8 cellular contexts compared by ENCODE assay signal in the genomic region with DNA sequence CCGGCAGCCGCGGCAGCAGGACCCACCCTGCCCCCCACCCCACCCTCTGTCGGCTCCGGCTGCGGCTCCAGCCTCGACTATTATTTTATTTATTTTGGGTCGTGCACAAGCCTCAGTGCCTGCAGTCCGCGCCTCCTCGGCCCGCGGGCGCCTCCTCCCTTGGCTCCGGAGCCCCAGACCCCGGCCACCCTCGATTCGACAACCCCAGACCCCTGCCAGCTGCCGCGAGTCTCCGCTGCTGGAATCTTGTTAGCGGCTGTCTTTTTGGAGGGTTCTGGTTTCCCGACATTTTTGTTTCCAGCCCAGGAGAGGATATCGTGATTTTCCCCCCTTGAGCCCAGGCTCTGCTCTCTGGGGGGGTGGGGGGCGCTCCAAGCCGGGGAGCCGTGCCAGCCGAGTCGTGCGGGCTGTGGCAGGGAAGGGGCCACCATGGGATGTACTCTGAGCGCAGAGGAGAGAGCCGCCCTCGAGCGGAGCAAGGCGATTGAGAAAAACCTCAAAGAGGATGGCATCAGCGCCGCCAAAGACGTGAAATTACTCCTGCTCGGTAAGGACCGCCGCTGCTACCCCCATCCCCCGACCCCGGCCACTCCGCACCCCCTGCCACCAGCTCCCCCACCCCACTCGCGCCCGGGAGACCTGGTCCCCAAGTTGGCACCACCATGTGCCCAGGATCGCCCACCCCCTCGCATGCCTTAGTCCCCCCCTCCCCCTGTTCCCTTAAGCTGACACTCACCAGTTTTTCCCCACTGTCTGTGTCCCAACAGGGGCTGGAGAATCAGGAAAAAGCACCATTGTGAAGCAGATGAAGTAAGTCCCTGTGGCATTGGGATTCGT. TPM values are rescaled to one million over a fixed set of nuclear protein-coding genes. Genes with fewer than 3 reads are reported as not detected.
DNase-seq lines count a peak whose midpoint lies in the region; ATAC-seq and TF ChIP-seq lines count a peak whose summit lies in the region.

No MANE protein-coding gene starts in this region.

- intact Hi-C loops in MCF 10A (cut with micrococcal nuclease) (loop anchor here (5.0 kb wide), 1 partner anchor 125 kb away; no protein-coding TSS in a partner anchor), uterus (cut with DNase I; ENCODE audit: low total_unique reads) (no loop called here)

- H3K36me3 Mint-ChIP-seq in activated naive CD4-positive, alpha-beta T cell treated with anti-CD3 and anti-CD28 coated beads, Interleukin-2, amount 50 U/mL, for 72 hours: peaks cover 0 to 7% of the 10 kb centered on the region in 2 donors
- no peaks in the 10 kb centered on the region for H3K36me3 Mint-ChIP-seq in MCF 10A (ENCODE audit: insufficient read depth, unreplicated experiment)

- no peaks in the 10 kb centered on the region for H3K9me3 ChIP-seq in uterus

- peaks cover 0 to 10% of the 10 kb centered on the region in 2 donors for H3K4me1 ChIP-seq in uterus

- no peaks in the 10 kb centered on the region for H3K36me3 ChIP-seq in uterus

- BruUV-seq in MCF 10A (replicated peaks; lab: Mats Ljungman, UMichigan): no TSS peak

- H3K27ac Mint-ChIP-seq in activated naive CD4-positive, alpha-beta T cell treated with anti-CD3 and anti-CD28 coated beads, Interleukin-2, amount 50 U/mL, for 72 hours: no peak overlapping the region
- H3K27ac Mint-ChIP-seq in MCF 10A (ENCODE audit: low read depth, unreplicated experiment): no peak overlapping the region

- no peak for TF ChIP-seq POLR2A in uterus (IDR thresholded peaks at IDR 0.05)

- H3K9me3 Mint-ChIP-seq in activated naive CD4-positive, alpha-beta T cell treated with anti-CD3 and anti-CD28 coated beads, Interleukin-2, amount 50 U/mL, for 72 hours: no peaks in the 10 kb centered on the region
- no peaks in the 10 kb centered on the region for H3K9me3 Mint-ChIP-seq in MCF 10A (ENCODE audit: unreplicated experiment)

- no peaks in the 10 kb centered on the region for H3K27me3 ChIP-seq in uterus

- peak overlapping the region; percentile 66 to 79 for H3K4me3 ChIP-seq in uterus

- H3K4me3 Mint-ChIP-seq in MCF 10A (ENCODE audit: unreplicated experiment): peak overlapping the region; percentile 79

- TF ChIP-seq CTCF in MCF 10A (IDR thresholded peaks at IDR 0.05; ENCODE audit: unreplicated experiment): no peak
- TF ChIP-seq CTCF in uterus (IDR thresholded peaks at IDR 0.05): no peak

- no peak for ATAC-seq in activated naive CD4-positive, alpha-beta T cell treated with anti-CD3 and anti-CD28 coated beads, Interleukin-2, amount 50 U/mL, for 72 hours

- H3K27me3 Mint-ChIP-seq in MCF 10A (ENCODE audit: insufficient read depth, unreplicated experiment): peaks cover 80% of the 10 kb centered on the region

- POLR2A ChIA-PET in MCF 10A (lab: Yijun Ruan, JAX): interaction anchor here (0.8 kb wide), 1 partner anchor 15 kb away, joined by 3 read pairs; no protein-coding TSS in a partner anchor

- peak; percentile 21 for DNase-seq in activated naive CD4-positive, alpha-beta T cell treated with Interleukin-2 at 50 U/mL for 16 hours
- DNase-seq in activated naive CD4-positive, alpha-beta T cell treated with anti-CD3 and anti-CD28 coated beads, Interleukin-2, amount 50 U/mL, for 72 hours (ENCODE audit: low spot score in 2 of 2): no peak
- no peak for DNase-seq in MCF 10A (ENCODE audit: unreplicated experiment)
- peak; percentile 44 for DNase-seq in midbrain (lab: John Stamatoyannopoulos, UW)
- DNase-seq in uterus: no peak
- DNase-seq in stimulated activated CD4-positive, alpha-beta T cell treated with anti-CD3 and anti-CD28 coated beads, Interleukin-4, amount 100 ng/mL, for 24 hours: no peak
- no peak for DNase-seq in NCI-H345 (lab: John Stamatoyannopoulos, UW)
- DNase-seq in putamen (ENCODE audit: low spot score): no peak

- CTCF ChIA-PET in MCF 10A (lab: Yijun Ruan, JAX): interaction anchor here (0.6 to 1.2 kb wide), 2 partner anchors 126 to 314 kb away, joined by 3 read pairs; no protein-coding TSS in a partner anchor

- no peaks in the 10 kb centered on the region for H3K4me1 Mint-ChIP-seq in MCF 10A (ENCODE audit: insufficient read depth, unreplicated experiment)

- H3K27ac ChIP-seq in uterus: peak overlapping the region; percentile 84 to 90

RNA-seq across cellular contexts. Expression of gene GNAO1, which starts 0.7 kb away (rescaled TPM):
- total RNA-seq in activated naive CD4-positive, alpha-beta T cell treated with anti-CD3 and anti-CD28 coated beads, Interleukin-2, amount 50 U/mL, for 72 hours: under 1 TPM; 0.25 to 0.37 TPM
- total RNA-seq in MCF 10A (2022): 0.44 TPM in 1 of 2 replicates, not detected in the other
- 1 to 10 TPM in 2 of 4 donors, under 1 TPM in 1, not detected in 1; 0.26 to 7.2 (median 1.6) TPM for total RNA-seq in uterus

Comparison
In these comparisons a context has a peak if more than half of its experiments do, and no peak if none do; other contexts are left out.
1. DNase-seq: peak in activated naive CD4-positive, alpha-beta T cell treated with Interleukin-2 at 50 U/mL for 16 hours (single experiment) and midbrain (single experiment); none in activated naive CD4-positive, alpha-beta T cell treated with anti-CD3 and anti-CD28 coated beads, Interleukin-2, amount 50 U/mL, for 72 hours (0 of 2), MCF 10A (single experiment), uterus (0 of 2), stimulated activated CD4-positive, alpha-beta T cell treated with anti-CD3 and anti-CD28 coated beads, Interleukin-4, amount 100 ng/mL, for 24 hours (single experiment), NCI-H345 (single experiment) and putamen (single experiment).